9 cellular contexts compared by ENCODE assay signal in the genomic region with DNA sequence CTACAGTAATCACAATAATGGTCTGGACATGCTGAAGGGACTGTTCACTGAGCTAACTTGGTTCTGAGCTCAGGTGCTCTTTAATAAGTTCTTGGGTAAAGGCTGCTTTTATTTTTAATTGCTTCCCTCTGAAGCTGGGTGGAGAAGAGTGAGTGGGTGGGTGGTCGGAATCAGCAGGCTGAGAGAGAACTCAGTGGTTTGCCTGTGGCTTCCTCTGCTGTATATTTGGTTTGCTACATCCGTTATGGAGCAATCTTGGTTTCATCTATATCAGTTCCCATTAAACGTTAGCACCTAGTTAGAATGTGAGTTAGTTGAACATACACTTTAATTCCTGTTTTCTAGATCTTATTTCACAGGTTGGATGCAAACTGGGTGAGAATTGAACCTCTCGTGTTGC. TPM values are rescaled to one million over a fixed set of nuclear protein-coding genes. Genes with fewer than 3 reads are reported as not detected.
A peak's percentile ranks its signal among the peaks of the same experiment; 100 is the strongest.
DNase-seq lines count a peak whose midpoint lies in the region; ATAC-seq and TF ChIP-seq lines count a peak whose summit lies in the region.
"Had no signal": no experiment of that assay in that cellular context is flagged by ENCODE, and none has a peak within 500 bp of the region (broad histone marks: within the 10 kb centered on the region; RNA-seq: fewer than 3 reads in every experiment).

No MANE protein-coding gene starts in this region.

- H3K9me3 ChIP-seq in colonic mucosa, result no peaks in the 10 kb centered on the region
- H3K9me3 ChIP-seq: SJSA1 had no signal

- H3K27me3 Mint-ChIP-seq in activated naive CD4-positive, alpha-beta T cell treated with anti-CD3 and anti-CD28 coated beads for 36 hours (ENCODE audit: low read depth), result no peaks in the 10 kb centered on the region
- H3K27me3 Mint-ChIP-seq in activated CD8-positive, alpha-beta T cell treated with anti-CD3 and anti-CD28 coated beads, Interleukin-2, amount 10 ng/mL, durations not matched to agents 7 days and 5 days (ENCODE audit: low read depth), result no peaks in the 10 kb centered on the region
- H3K27me3 Mint-ChIP-seq in natural killer cell (ENCODE audit: low read depth in 2 of 2), result no peaks in the 10 kb centered on the region

- peaks cover 25% of the 10 kb centered on the region for H3K36me3 Mint-ChIP-seq in activated naive CD4-positive, alpha-beta T cell treated with anti-CD3 and anti-CD28 coated beads for 36 hours (ENCODE audit: low read depth)
- H3K36me3 Mint-ChIP-seq in activated CD8-positive, alpha-beta T cell treated with anti-CD3 and anti-CD28 coated beads, Interleukin-2, amount 10 ng/mL, durations not matched to agents 7 days and 5 days (ENCODE audit: low read depth), result peaks cover 78% of the 10 kb centered on the region
- H3K36me3 Mint-ChIP-seq in natural killer cell, result no peaks in the 10 kb centered on the region

- no peaks in the 10 kb centered on the region for H3K27me3 ChIP-seq in colonic mucosa
- H3K27me3 ChIP-seq: SJSA1 had no signal

- no peaks in the 10 kb centered on the region for H3K9me3 Mint-ChIP-seq in activated naive CD4-positive, alpha-beta T cell treated with anti-CD3 and anti-CD28 coated beads for 36 hours
- no peaks in the 10 kb centered on the region for H3K9me3 Mint-ChIP-seq in activated CD8-positive, alpha-beta T cell treated with anti-CD3 and anti-CD28 coated beads, Interleukin-2, amount 10 ng/mL, durations not matched to agents 7 days and 5 days (ENCODE audit: insufficient read depth)
- H3K9me3 Mint-ChIP-seq in natural killer cell, result no peaks in the 10 kb centered on the region

- H3K9ac ChIP-seq in colonic mucosa (ENCODE audit: low read depth in 2 of 2, low read length in 2 of 2), result no peak overlapping the region

- no peak overlapping the region for H3K4me3 ChIP-seq in colonic mucosa
- H3K4me3 ChIP-seq: SJSA1 had no signal

- no peaks in the 10 kb centered on the region for H3K4me1 ChIP-seq in colonic mucosa

- H3K4me3 Mint-ChIP-seq in activated naive CD4-positive, alpha-beta T cell treated with anti-CD3 and anti-CD28 coated beads for 36 hours, result no peak overlapping the region
- peak overlapping the region; percentile 68 for H3K4me3 Mint-ChIP-seq in activated CD8-positive, alpha-beta T cell treated with anti-CD3 and anti-CD28 coated beads, Interleukin-2, amount 10 ng/mL, durations not matched to agents 7 days and 5 days
- H3K4me3 Mint-ChIP-seq in natural killer cell, result peak overlapping the region; percentile 85

- POLR2A ChIA-PET in activated CD8-positive, alpha-beta T cell treated with anti-CD3 and anti-CD28 coated beads, Interleukin-2, amount 10 ng/mL, durations not matched to agents 7 days and 5 days (lab: Charles Lee), result interaction anchor here (1.8 kb wide), 1 partner anchor 22 kb away, joined by 7 read pairs; no protein-coding TSS in a partner anchor

- no peaks in the 10 kb centered on the region for H3K36me3 ChIP-seq in colonic mucosa

- no peak overlapping the region for H3K27ac ChIP-seq in colonic mucosa
- H3K27ac ChIP-seq: SJSA1 had no signal

- ATAC-seq in HG03432 (IDR thresholded peaks at IDR 0.05; ENCODE audit: unreplicated experiment) (peak; percentile 76), natural killer cell (peak; percentile 53 to 85 (median 75))
- ATAC-seq in activated CD8-positive, alpha-beta T cell treated with anti-CD3 and anti-CD28 coated beads, Interleukin-2, amount 10 ng/mL, durations not matched to agents 7 days and 5 days, result peak; percentile 75

- intact Hi-C loops in activated naive CD4-positive, alpha-beta T cell treated with anti-CD3 and anti-CD28 coated beads for 36 hours (cut with micrococcal nuclease), result loop anchor here (1.0 to 2.0 kb wide), 2 partner anchors 211 to 548 kb away; no protein-coding TSS in a partner anchor
- intact Hi-C loops in natural killer cell (cut with micrococcal nuclease), result loop anchor here (5.0 kb wide), 1 partner anchor 52 kb away; a partner anchor contains a TSS
- intact Hi-C loops in colonic mucosa (cut with DNase I), result no loop called here

- TF ChIP-seq CTCF in natural killer cell (IDR thresholded peaks at IDR 0.05), result no peak
- TF ChIP-seq CTCF in colonic mucosa (IDR thresholded peaks at IDR 0.05), result no peak

- H3K4me1 Mint-ChIP-seq in activated naive CD4-positive, alpha-beta T cell treated with anti-CD3 and anti-CD28 coated beads for 36 hours (ENCODE audit: low read depth), result peaks cover 77% of the 10 kb centered on the region
- peaks cover 78% of the 10 kb centered on the region for H3K4me1 Mint-ChIP-seq in activated CD8-positive, alpha-beta T cell treated with anti-CD3 and anti-CD28 coated beads, Interleukin-2, amount 10 ng/mL, durations not matched to agents 7 days and 5 days (ENCODE audit: low read depth)
- H3K4me1 Mint-ChIP-seq in natural killer cell, result peaks cover 76 to 77% of the 10 kb centered on the region in 2 donors

- CTCF ChIA-PET in activated naive CD4-positive, alpha-beta T cell treated with anti-CD3 and anti-CD28 coated beads for 36 hours (lab: Charles Lee), result interaction anchor here (1.0 to 1.5 kb wide), 3 partner anchors 19 to 80 kb away, joined by 3 read pairs; no protein-coding TSS in a partner anchor
- CTCF ChIA-PET in activated CD8-positive, alpha-beta T cell treated with anti-CD3 and anti-CD28 coated beads, Interleukin-2, amount 10 ng/mL, durations not matched to agents 7 days and 5 days (lab: Charles Lee), result interaction anchor here (0.7 to 4.0 kb wide), 7 partner anchors 14 to 264 kb away, joined by 3 to 13 read pairs (median 3); no protein-coding TSS in a partner anchor

- peak; percentile 71 for DNase-seq in activated naive CD4-positive, alpha-beta T cell treated with anti-CD3 and anti-CD28 coated beads for 36 hours
- no peak for DNase-seq in activated naive CD4-positive, alpha-beta T cell (lab: John Stamatoyannopoulos, UW)
- peak; percentile 76 for DNase-seq in activated CD8-positive, alpha-beta T cell treated with anti-CD3 and anti-CD28 coated beads, Interleukin-2, amount 10 ng/mL, durations not matched to agents 7 days and 5 days
- DNase-seq in natural killer cell, result peak; percentile 25
- DNase-seq in NCI-H2227 treated with DMSO at 0.1 percent for 48 hours (lab: John Stamatoyannopoulos, UW), result no peak
- no peak for DNase-seq in colonic mucosa
- DNase-seq in NCI-H1092 (lab: John Stamatoyannopoulos, UW), result no peak

- H3K27ac Mint-ChIP-seq in activated naive CD4-positive, alpha-beta T cell treated with anti-CD3 and anti-CD28 coated beads for 36 hours, result peak overlapping the region; percentile 22
- H3K27ac Mint-ChIP-seq in activated CD8-positive, alpha-beta T cell treated with anti-CD3 and anti-CD28 coated beads, Interleukin-2, amount 10 ng/mL, durations not matched to agents 7 days and 5 days, result peak overlapping the region; percentile 87
- peak overlapping the region; percentile 85 to 89 for H3K27ac Mint-ChIP-seq in natural killer cell

RNA-seq across cellular contexts. Expression of a gene that starts 23.3 kb away (rescaled TPM):
- 10 to 100 TPM; 34.7 to 35.1 TPM for total RNA-seq in activated naive CD4-positive, alpha-beta T cell treated with anti-CD3 and anti-CD28 coated beads for 36 hours
- total RNA-seq in activated CD8-positive, alpha-beta T cell treated with anti-CD3 and anti-CD28 coated beads, Interleukin-2, amount 10 ng/mL, durations not matched to agents 7 days and 5 days, result 10 to 100 TPM; 41.3 to 43.7 TPM
- total RNA-seq in natural killer cell, result 10 to 100 TPM; 20.4 to 32.4 (median 27.3) TPM
- total RNA-seq in colonic mucosa, result 10 to 100 TPM; 53.0 to 80.6 TPM

RNA-seq across cellular contexts. Expression of a gene that starts 50.0 kb away (rescaled TPM):
- total RNA-seq in activated naive CD4-positive, alpha-beta T cell treated with anti-CD3 and anti-CD28 coated beads for 36 hours, result 10 to 100 TPM; 26.7 to 29.9 TPM
- total RNA-seq in activated CD8-positive, alpha-beta T cell treated with anti-CD3 and anti-CD28 coated beads, Interleukin-2, amount 10 ng/mL, durations not matched to agents 7 days and 5 days, result 10 to 100 TPM; 48.5 to 56.2 TPM
- total RNA-seq in natural killer cell (10 to 100 TPM; 28.1 to 39.5 (median 32.4) TPM), colonic mucosa (10 to 100 TPM; 39.4 to 51.5 TPM)

RNA-seq across cellular contexts. Expression of a gene that starts 54.6 kb away (rescaled TPM):
- total RNA-seq in activated naive CD4-positive, alpha-beta T cell treated with anti-CD3 and anti-CD28 coated beads for 36 hours, result 10 to 100 TPM; 44.3 to 45.4 TPM
- total RNA-seq in activated CD8-positive, alpha-beta T cell treated with anti-CD3 and anti-CD28 coated beads, Interleukin-2, amount 10 ng/mL, durations not matched to agents 7 days and 5 days, result 10 to 100 TPM; 63.8 to 66.2 TPM
- total RNA-seq in natural killer cell, result 100 to 1,000 TPM; 244 to 310 (median 261) TPM
- 10 to 100 TPM; 53.5 to 78.4 TPM for total RNA-seq in colonic mucosa

Comparison
In these comparisons a context has a peak if more than half of its experiments do, and no peak if none do; other contexts are left out.
1. DNase-seq: peak in activated naive CD4-positive, alpha-beta T cell treated with anti-CD3 and anti-CD28 coated beads for 36 hours (single experiment), activated CD8-positive, alpha-beta T cell treated with anti-CD3 and anti-CD28 coated beads, Interleukin-2, amount 10 ng/mL, durations not matched to agents 7 days and 5 days (single experiment) and natural killer cell (single experiment); none in activated naive CD4-positive, alpha-beta T cell (0 of 4), NCI-H2227 treated with DMSO at 0.1 percent for 48 hours (single experiment), colonic mucosa (single experiment) and NCI-H1092 (single experiment).
2. H3K27ac Mint-ChIP-seq: peak in every context shown above with its lines; median percentile 87 in activated CD8-positive, alpha-beta T cell treated with anti-CD3 and anti-CD28 coated beads, Interleukin-2, amount 10 ng/mL, durations not matched to agents 7 days and 5 days; 87 in natural killer cell; 22 in activated naive CD4-positive, alpha-beta T cell treated with anti-CD3 and anti-CD28 coated beads for 36 hours.
3. Peak in every context shown above with its lines, with median percentiles within 50 percentile points of each other: ATAC-seq.